Comparison of ENCODE assay signal across 12 cellular contexts in the genomic region with DNA sequence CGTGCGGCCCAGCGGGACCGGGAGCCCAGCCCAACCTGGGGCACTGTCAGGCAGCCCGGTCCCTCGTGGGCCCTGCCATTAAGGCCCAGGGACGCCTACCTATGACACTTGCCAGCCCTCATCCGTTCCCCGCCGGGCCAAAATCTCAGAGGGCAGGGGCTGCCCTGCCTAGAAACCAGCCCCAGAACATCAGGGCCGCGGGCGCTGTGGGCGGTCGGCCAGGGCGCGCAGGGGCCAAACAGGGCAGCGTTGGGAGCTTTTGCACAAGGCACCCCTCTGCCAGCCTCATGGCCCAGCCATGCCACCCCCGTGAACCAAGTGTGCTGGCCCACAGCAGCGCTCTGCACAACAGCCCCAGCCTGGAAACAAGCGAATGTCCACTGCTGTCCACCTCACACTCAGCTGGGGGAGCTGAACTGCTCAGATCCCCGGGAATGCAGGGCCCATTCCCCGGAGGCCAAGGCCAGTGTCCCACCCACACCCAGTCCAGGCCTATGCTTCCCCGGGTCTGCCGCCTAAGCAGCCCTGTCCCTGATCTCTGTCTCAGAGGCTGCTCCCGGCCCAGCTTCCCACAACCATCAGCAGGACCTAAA. TPM values are rescaled to one million over a fixed set of nuclear protein-coding genes. Genes with fewer than 3 reads are reported as not detected.
DNase-seq lines count a peak whose midpoint lies in the region; ATAC-seq and TF ChIP-seq lines count a peak whose summit lies in the region.
"Had no signal": no experiment of that assay in that cellular context is flagged by ENCODE, and none has a peak within 500 bp of the region (broad histone marks: within the 10 kb centered on the region; RNA-seq: fewer than 3 reads in every experiment).

No MANE protein-coding gene starts in this region.

- H3K18ac ChIP-seq in neuronal stem cell (ENCODE audit: low read length): peak overlapping the region; percentile 87

- peak overlapping the region; percentile 97 for H2BK15ac ChIP-seq in neuronal stem cell (ENCODE audit: low read length)

- intact Hi-C loops in dorsolateral prefrontal cortex (cut with DNase I): loop anchor here (1.0 to 10.0 kb wide), 8 partner anchors 100 to 364 kb away; a partner anchor contains a TSS

- no peak overlapping the region for H2BK5ac ChIP-seq in neuronal stem cell (ENCODE audit: low read length)

- H3K4me2 ChIP-seq in neuronal stem cell (ENCODE audit: insufficient read depth, low read length, poor library complexity, severe bottlenecking): peak overlapping the region; percentile 51

- H4K91ac ChIP-seq in neuronal stem cell (ENCODE audit: low read depth, low read length, poor library complexity): no peak overlapping the region

- no CpG with 5 or more reads among the region's 26 CpGs for WGBS in neuronal stem cell (ENCODE audit: extremely low coverage in 2 of 2, insufficient read length in 2 of 2, insufficient replicate concordance in 1 of 2), 2 donors

- no peak for TF ChIP-seq CTCF in dorsolateral prefrontal cortex (IDR thresholded peaks at IDR 0.05 in 54 of 56, conservative IDR thresholded peaks at IDR 0.05 in 2 of 56; ENCODE audit: low read depth in 1 of 56, partially characterized antibody in 56 of 56)

- peak overlapping the region; percentile 92 for H2AK5ac ChIP-seq in neuronal stem cell (ENCODE audit: low read depth, low read length)

- peak overlapping the region; percentile 78 for H2AFZ ChIP-seq in neuronal stem cell (ENCODE audit: low read length)

- H2BK12ac ChIP-seq in neuronal stem cell (ENCODE audit: low read length): peak overlapping the region; percentile 47

- H3K27ac ChIP-seq in HUES6 (ENCODE audit: low read depth, low read length) (no peak overlapping the region), dorsolateral prefrontal cortex (peak overlapping the region in 10 of 59 donors; percentile 3 to 68 (median 41)), neuronal stem cell (replicated peaks; ENCODE audit: low read length) (no peak overlapping the region)
- H3K27ac ChIP-seq: prostate gland had no signal

- in situ Hi-C loops in HAP-1 (cut with MboI; ENCODE audit: low sequenced_read_pairs): loop anchor here (5.0 to 25.0 kb wide), 2 partner anchors 96 to 496 kb away; no protein-coding TSS in a partner anchor

- H3K36me3 ChIP-seq in HUES6 (ENCODE audit: control insufficient read depth, insufficient read depth, low read length): no peaks in the 10 kb centered on the region
- no peaks in the 10 kb centered on the region for H3K36me3 ChIP-seq in neuronal stem cell (replicated peaks in 1 of 2; ENCODE audit: control insufficient read depth in 2 of 2, insufficient read depth in 2 of 2, low read length in 2 of 2)
- H3K36me3 ChIP-seq in HAP-1 (replicated peaks): no peaks in the 10 kb centered on the region
- H3K36me3 ChIP-seq: prostate gland had no signal

- H3K79me1 ChIP-seq in neuronal stem cell (ENCODE audit: low read depth, low read length): no peaks in the 10 kb centered on the region

- peak; percentile 37 for DNase-seq in DMS53 treated with DMSO at 0.1 percent for 48 hours (lab: John Stamatoyannopoulos, UW; ENCODE audit: unreplicated experiment)
- no peak for DNase-seq in dorsolateral prefrontal cortex
- DNase-seq in neuronal stem cell (ENCODE audit: low spot score): no peak
- no peak for DNase-seq in foreskin melanocyte
- no peak for DNase-seq in SHP77 treated with DMSO at 0.1 percent for 48 hours (lab: John Stamatoyannopoulos, UW)
- DNase-seq in HAP-1 (ENCODE audit: low spot score in 2 of 2): no peak

- H3K4ac ChIP-seq in neuronal stem cell (ENCODE audit: low read length): peak overlapping the region; percentile 79

- H3K9me3 ChIP-seq in HUES6 (ENCODE audit: control insufficient read depth, insufficient read depth, low read depth, low read length): no peaks in the 10 kb centered on the region
- H3K9me3 ChIP-seq in neuronal stem cell (replicated peaks in 1 of 2; ENCODE audit: control insufficient read depth in 2 of 2, insufficient read depth in 1 of 2, low read depth in 1 of 2, low read length in 2 of 2): no peaks in the 10 kb centered on the region
- H3K9me3 ChIP-seq in HAP-1: no peaks in the 10 kb centered on the region
- H3K9me3 ChIP-seq: prostate gland had no signal

- H2BK120ac ChIP-seq in neuronal stem cell (ENCODE audit: low read depth, low read length): no peak overlapping the region

- H3K4me3 ChIP-seq in HUES6 (ENCODE audit: low read depth, low read length) (peak overlapping the region; percentile 18; the same call in 1 of the 2 replicates), dorsolateral prefrontal cortex (peak overlapping the region in 53 of 59 donors; percentile 21 to 74 (median 56)), neuronal stem cell (ENCODE audit: low read length in 2 of 2) (no peak overlapping the region), HAP-1 (no peak overlapping the region)

- no peak overlapping the region for H4K8ac ChIP-seq in neuronal stem cell (ENCODE audit: low read depth, low read length)

- no peak overlapping the region for H3K14ac ChIP-seq in neuronal stem cell (ENCODE audit: low read length)

- H3K4me1 ChIP-seq in HUES6 (ENCODE audit: control insufficient read depth, insufficient read depth, low read length) (peaks cover 16% of the 10 kb centered on the region), neuronal stem cell (ENCODE audit: control insufficient read depth in 2 of 2, insufficient read depth in 1 of 2, low read depth in 1 of 2, low read length in 2 of 2) (peaks cover 3 to 5% of the 10 kb centered on the region in 2 donors), HAP-1 (peaks cover 8% of the 10 kb centered on the region; the same call in 1 of the 2 replicates)
- H3K4me1 ChIP-seq: prostate gland had no signal

- peak overlapping the region; percentile 70 for H3K23ac ChIP-seq in neuronal stem cell (ENCODE audit: low read depth, low read length, poor library complexity)

- H3K9ac ChIP-seq in HUES6 (ENCODE audit: low read length): no peak overlapping the region
- peak overlapping the region; percentile 51 for H3K9ac ChIP-seq in neuronal stem cell (ENCODE audit: low read depth, low read length, poor library complexity)

- H3K27me3 ChIP-seq in HUES6 (ENCODE audit: control insufficient read depth, insufficient read depth, low read length) (peaks cover 27% of the 10 kb centered on the region), dorsolateral prefrontal cortex (peaks cover 0 to 2% (median 0%) of the 10 kb centered on the region in 45 donors), neuronal stem cell (ENCODE audit: control insufficient read depth in 3 of 3, insufficient read depth in 3 of 3, low read depth in 1 of 3, low read length in 3 of 3) (peaks cover 0 to 27% (median 20%) of the 10 kb centered on the region in 3 experiments), HAP-1 (ENCODE audit: low read depth) (no peaks in the 10 kb centered on the region)

- ATAC-seq in GM18873 (IDR thresholded peaks at IDR 0.05; ENCODE audit: low FRiP score, unreplicated experiment): no peak

RNA-seq across cellular contexts. Expression of a gene that starts 3.5 kb away (rescaled TPM):
- total RNA-seq in dorsolateral prefrontal cortex: 1 to 10 TPM in 43 of 120 experiments, under 1 TPM in 72, not detected in 5; 0.26 to 2.6 (median 0.84) TPM
- 0.06 TPM for polyA plus RNA-seq in neuronal stem cell (2013, experiment 1 of 2)
- not detected for polyA plus RNA-seq in neuronal stem cell (2013, experiment 2 of 2)
- total RNA-seq: endodermal cell, H9, temporal lobe had no signal

RNA-seq across cellular contexts. Expression of a gene that starts 27.9 kb away (rescaled TPM):
- total RNA-seq in dorsolateral prefrontal cortex: 10 to 100 TPM in 119 of 120 experiments, 1 to 10 TPM in 1; 9.3 to 61.4 (median 19.7) TPM
- 1.7 TPM for polyA plus RNA-seq in neuronal stem cell (2013, experiment 1 of 2)
- polyA plus RNA-seq in neuronal stem cell (2013, experiment 2 of 2): 1.5 TPM

Comparison
In these comparisons a context has a peak if more than half of its experiments do, and no peak if none do; other contexts are left out.
1. H3K4me3 ChIP-seq: peak in HUES6 (single experiment) and dorsolateral prefrontal cortex (53 of 59); none in neuronal stem cell (0 of 2) and HAP-1 (single experiment).